8 cellular contexts compared by ENCODE assay signal in genomic region chr6:64280569-64280968, GRCh38.
DNase-seq lines count a peak whose midpoint lies in the region; ATAC-seq and TF ChIP-seq lines count a peak whose summit lies in the region.

No MANE protein-coding gene starts in this region.

- WGBS in esophagus squamous epithelium, 2 donors: 27 to 38% methylated on average over 1 of the region's 1 CpG

- no peak overlapping the region for H3K27ac Mint-ChIP-seq in mesothelial cell of epicardium

- H3K9me3 Mint-ChIP-seq in mesothelial cell of epicardium: peaks cover 14% of the 10 kb centered on the region

- H3K4me1 Mint-ChIP-seq in mesothelial cell of epicardium: peaks cover 21% of the 10 kb centered on the region

- no peaks in the 10 kb centered on the region for H3K36me3 ChIP-seq in ascending aorta
- H3K36me3 ChIP-seq in esophagus squamous epithelium: no peaks in the 10 kb centered on the region

- peak; percentile 16 for TF ChIP-seq CTCF in GM12864 (IDR thresholded peaks at IDR 0.05; ENCODE audit: low read depth, low read length, missing control alignments)
- peak; percentile 34 for TF ChIP-seq CTCF in NB4 (IDR thresholded peaks at IDR 0.05; ENCODE audit: low read depth, low read length)
- peak; percentile 33 for TF ChIP-seq CTCF in mesothelial cell of epicardium (IDR thresholded peaks at IDR 0.05; ENCODE audit: unreplicated experiment)
- TF ChIP-seq CTCF in ascending aorta (IDR thresholded peaks at IDR 0.05): no peak
- peak in 1 of 6 experiments; percentile 15 for TF ChIP-seq CTCF in esophagus squamous epithelium (IDR thresholded peaks at IDR 0.05)

- H3K4me3 ChIP-seq in GM12864 (ENCODE audit: low read depth, low read length) (no peak overlapping the region), NB4 (ENCODE audit: low read depth, low read length) (no peak overlapping the region), ascending aorta (no peak overlapping the region), esophagus squamous epithelium (no peak overlapping the region)

- H3K4me1 ChIP-seq in ascending aorta (no peaks in the 10 kb centered on the region), esophagus squamous epithelium (no peaks in the 10 kb centered on the region)

- DNase-seq in GM12864 (ENCODE audit: low read depth): no peak
- DNase-seq in NB4 (ENCODE audit: low read depth): peak; percentile 40
- DNase-seq in astrocyte of the hippocampus (ENCODE audit: low read depth, low spot score): peak; percentile 53
- no peak for DNase-seq in mesothelial cell of epicardium (ENCODE audit: low spot score in 2 of 2, unreplicated experiment in 2 of 2)
- DNase-seq in ascending aorta (ENCODE audit: low spot score in 2 of 2): no peak
- no peak for DNase-seq in esophagus squamous epithelium (lab: John Stamatoyannopoulos, UW)

- H3K27ac ChIP-seq in ascending aorta: no peak overlapping the region
- no peak overlapping the region for H3K27ac ChIP-seq in esophagus squamous epithelium

- H3K36me3 Mint-ChIP-seq in mesothelial cell of epicardium: no peaks in the 10 kb centered on the region

- ATAC-seq in GM18502 (IDR thresholded peaks at IDR 0.05; ENCODE audit: poor library complexity, unreplicated experiment): no peak
- no peak for ATAC-seq in HG03442 (IDR thresholded peaks at IDR 0.05; ENCODE audit: unreplicated experiment)

- H3K27me3 Mint-ChIP-seq in mesothelial cell of epicardium (ENCODE audit: low read depth): no peaks in the 10 kb centered on the region

- TF ChIP-seq POLR2A in NB4 (IDR thresholded peaks at IDR 0.05; ENCODE audit: extremely low read depth, insufficient read length) (no peak), esophagus squamous epithelium (IDR thresholded peaks at IDR 0.05) (no peak)

- H3K4me3 Mint-ChIP-seq in mesothelial cell of epicardium: no peak overlapping the region

- intact Hi-C loops in ascending aorta (cut with DNase I): no loop called here
- intact Hi-C loops in esophagus squamous epithelium (cut with DNase I): no loop called here

- H3K9me3 ChIP-seq in ascending aorta: no peaks in the 10 kb centered on the region
- H3K9me3 ChIP-seq in esophagus squamous epithelium: no peaks in the 10 kb centered on the region

- H3K27me3 ChIP-seq in ascending aorta (no peaks in the 10 kb centered on the region), esophagus squamous epithelium (no peaks in the 10 kb centered on the region)

Comparison
In these comparisons a context has a peak if more than half of its experiments do, and no peak if none do; other contexts are left out.
1. DNase-seq: peak in NB4 (single experiment) and astrocyte of the hippocampus (single experiment); none in GM12864 (single experiment), mesothelial cell of epicardium (0 of 2), ascending aorta (0 of 2) and esophagus squamous epithelium (single experiment).
2. CTCF ChIP-seq: peak in GM12864 (single experiment), NB4 (single experiment) and mesothelial cell of epicardium (single experiment); none in ascending aorta (0 of 3).